ENCODE assay signal across 15 cellular contexts in the genomic region with DNA sequence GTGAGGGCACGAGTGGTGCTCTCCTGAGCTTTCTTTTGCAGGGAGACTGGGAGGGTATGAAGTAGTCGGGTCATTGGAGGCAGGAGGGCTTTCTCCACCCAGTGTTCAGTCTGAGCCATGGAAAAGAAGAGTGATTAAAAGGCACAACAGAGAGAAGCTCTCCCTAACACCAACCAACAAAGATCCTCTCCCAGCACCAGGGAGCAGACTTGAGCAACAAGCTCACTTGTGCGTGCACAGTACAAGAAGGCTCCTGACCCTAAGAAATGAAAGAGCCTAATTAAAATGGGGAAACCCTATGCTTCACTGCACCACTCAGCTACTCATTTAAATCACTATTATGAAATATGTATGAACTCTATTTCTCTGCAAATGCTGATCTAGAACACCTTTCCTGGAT.
DNase-seq lines count a peak whose midpoint lies in the region; ATAC-seq, FAIRE-seq and TF ChIP-seq lines count a peak whose summit lies in the region.
"Had no signal": no experiment of that assay in that cellular context is flagged by ENCODE, and none has a peak within 500 bp of the region (broad histone marks: within the 10 kb centered on the region; RNA-seq: fewer than 3 reads in every experiment).

No MANE protein-coding gene starts in this region.

- DNase-seq in MCF 10A (ENCODE audit: unreplicated experiment) (peak; percentile 18), mammary epithelial cell (no peak), NAMALWA (ENCODE audit: low spot score) (peak; percentile 31), K562 (ENCODE audit: extremely low read depth in 1 of 4, low spot score in 3 of 4) (peak in 1 of 4 experiments; percentile 7), retinal pigment epithelial cell (ENCODE audit: low read depth) (no peak), AML-193 (lab: John Stamatoyannopoulos, UW) (no peak), NCI-H69 (lab: John Stamatoyannopoulos, UW) (no peak), immature natural killer cell (no peak)
- DNase-seq: activated effector memory CD4-positive, alpha-beta T cell treated with anti-CD3 and anti-CD28 coated beads, Interleukin-2, amount 50 U/mL, for 16 hours; DMS79 treated with DMSO at 0.1 percent for 48 hours; KG1; left cardiac atrium; T-helper 9 cell had no signal

- FAIRE-seq in K562 (lab: Jason Lieb, UNC): no peak
- FAIRE-seq: GM12891 had no signal

- CTCF ChIA-PET in MCF 10A (lab: Yijun Ruan, JAX) (interaction anchor here (2.0 kb wide), 1 partner anchor 166 kb away, joined by 12 read pairs; no protein-coding TSS in a partner anchor), mammary epithelial cell (lab: Charles Lee; ENCODE audit: low non-redundant PET) (no interaction called here), K562 (lab: Yijun Ruan, JAX; ENCODE audit: low intra/inter-chr PET ratio) (no interaction called here)

- H3K4me1 ChIP-seq in mammary epithelial cell (ENCODE audit: insufficient read depth, low read length): no peaks in the 10 kb centered on the region
- H3K4me1 ChIP-seq in K562 (replicated peaks in 1 of 2; ENCODE audit: control insufficient read depth in 2 of 2, insufficient read depth in 2 of 2, low read length in 2 of 2): no peaks in the 10 kb centered on the region
- H3K4me1 ChIP-seq: vagina had no signal

- no peak for TF ChIP-seq POLR2A in K562 (conservative IDR thresholded peaks at IDR 0.05)

- no peaks in the 10 kb centered on the region for H3K9me3 Mint-ChIP-seq in MCF 10A (ENCODE audit: unreplicated experiment)
- peaks cover 0 to 7% (median 0%) of the 10 kb centered on the region in 6 donors for H3K9me3 Mint-ChIP-seq in immature natural killer cell

- ATAC-seq in K562: peak; percentile 80
- ATAC-seq: left cardiac atrium had no signal

- H3K9ac ChIP-seq in mammary epithelial cell (ENCODE audit: insufficient read depth, low read length): no peak overlapping the region
- no peak overlapping the region for H3K9ac ChIP-seq in K562 (ENCODE audit: insufficient read depth in 1 of 2, low read depth in 2 of 2, low read length in 2 of 2)

- intact Hi-C loops in MCF 10A (cut with micrococcal nuclease): no loop called here
- intact Hi-C loops in mammary epithelial cell (cut with micrococcal nuclease): no loop called here
- intact Hi-C loops in K562 (cut with micrococcal nuclease): no loop called here

- H3K27me3 ChIP-seq in mammary epithelial cell (ENCODE audit: insufficient read depth, low read length): peaks cover 4% of the 10 kb centered on the region
- H3K27me3 ChIP-seq in K562 (ENCODE audit: control insufficient read depth in 2 of 2, insufficient read depth in 2 of 2, low read length in 2 of 2): no peaks in the 10 kb centered on the region; a peak in 1 of 5 replicates
- H3K27me3 ChIP-seq: vagina had no signal

- TF ChIP-seq RAD21 in K562 (CRISPR knock-in tag; conservative IDR thresholded peaks at IDR 0.05 in 1 of 2, IDR thresholded peaks at IDR 0.05 in 1 of 2): peak in 1 of 2 experiments; percentile 39; a peak in 2 of 4 replicates

- in situ Hi-C loops in mammary epithelial cell (cut with MboI; ENCODE audit: low sequenced_read_pairs in 2 of 2) (no loop called here), K562 (cut with MboI) (no loop called here)

- H3K36me3 Mint-ChIP-seq in MCF 10A (ENCODE audit: insufficient read depth, unreplicated experiment) (no peaks in the 10 kb centered on the region), immature natural killer cell (no peaks in the 10 kb centered on the region)

- TF ChIP-seq EP300 in K562 (IDR thresholded peaks at IDR 0.05; ENCODE audit: low read length): no peak

- H3K27ac Mint-ChIP-seq in MCF 10A (ENCODE audit: low read depth, unreplicated experiment): no peak overlapping the region
- no peak overlapping the region for H3K27ac Mint-ChIP-seq in immature natural killer cell

- H3K4me3 ChIP-seq in mammary epithelial cell (replicated peaks in 1 of 3; ENCODE audit: insufficient read depth in 1 of 3, low read depth in 2 of 3, low read length in 3 of 3) (no peak overlapping the region), K562 (no peak overlapping the region), retinal pigment epithelial cell (ENCODE audit: low read length) (no peak overlapping the region)
- H3K4me3 ChIP-seq: vagina had no signal

- POLR2A ChIA-PET in MCF 10A (lab: Yijun Ruan, JAX) (no interaction called here), K562 (lab: Yijun Ruan, JAX) (no interaction called here)

- H3K4me3 Mint-ChIP-seq in MCF 10A (ENCODE audit: unreplicated experiment) (no peak overlapping the region), immature natural killer cell (no peak overlapping the region)

- no peaks in the 10 kb centered on the region for H3K36me3 ChIP-seq in mammary epithelial cell (ENCODE audit: insufficient read depth, low read length)
- H3K36me3 ChIP-seq in K562 (ENCODE audit: control insufficient read depth, insufficient read depth, low read length): no peaks in the 10 kb centered on the region
- H3K36me3 ChIP-seq: vagina had no signal

- dilution Hi-C loops in mammary epithelial cell (cut with HindIII; ENCODE audit: low sequenced_read_pairs): no loop called here

- H3K9me3 ChIP-seq in mammary epithelial cell (replicated peaks; ENCODE audit: insufficient read depth, low read length) (no peaks in the 10 kb centered on the region), K562 (replicated peaks; ENCODE audit: control insufficient read depth, insufficient read depth, low read depth, low read length) (no peaks in the 10 kb centered on the region)
- H3K9me3 ChIP-seq: vagina had no signal

- peaks cover 13% of the 10 kb centered on the region for H3K27me3 Mint-ChIP-seq in MCF 10A (ENCODE audit: insufficient read depth, unreplicated experiment)
- H3K27me3 Mint-ChIP-seq in immature natural killer cell (ENCODE audit: low read depth in 3 of 3): peaks cover 0 to 2% (median 1%) of the 10 kb centered on the region in 3 donors

- H3K27ac ChIP-seq in mammary epithelial cell (ENCODE audit: insufficient read depth, low read depth, low read length) (no peak overlapping the region), K562 (ENCODE audit: extremely low read depth, low read depth, low read length) (no peak overlapping the region)
- H3K27ac ChIP-seq: vagina had no signal

- WGBS in mammary epithelial cell (ENCODE audit: low coverage, missing lambda C conversion rate): 61% methylated on average over 3 of the region's 3 CpGs
- 0% methylated on average over 3 of the region's 3 CpGs for WGBS in K562 (ENCODE audit: insufficient coverage, low coverage, missing lambda C conversion rate)

- no peak overlapping the region for H3K4me2 ChIP-seq in mammary epithelial cell (ENCODE audit: insufficient read depth, low read depth, low read length)
- H3K4me2 ChIP-seq in K562 (ENCODE audit: insufficient read depth, low read length): no peak overlapping the region

- H3K79me2 ChIP-seq in mammary epithelial cell (ENCODE audit: insufficient read depth, low read length) (no peaks in the 10 kb centered on the region), K562 (ENCODE audit: control insufficient read depth, insufficient read depth, low read length) (no peaks in the 10 kb centered on the region)

- H3K4me1 Mint-ChIP-seq in MCF 10A (ENCODE audit: insufficient read depth, unreplicated experiment) (no peaks in the 10 kb centered on the region), immature natural killer cell (no peaks in the 10 kb centered on the region)

- no TSS peak for BruUV-seq in MCF 10A (replicated peaks; lab: Mats Ljungman, UMichigan)
- BruUV-seq in mammary epithelial cell (replicated peaks; lab: Mats Ljungman, UMichigan): no TSS peak
- BruUV-seq in K562 (replicated peaks; lab: Mats Ljungman, UMichigan): no TSS peak

- H3K9me1 ChIP-seq in K562 (ENCODE audit: control insufficient read depth, insufficient read depth, low read length): no peaks in the 10 kb centered on the region

- H2AFZ ChIP-seq in mammary epithelial cell (ENCODE audit: low read depth, low read length): no peak overlapping the region
- no peak overlapping the region for H2AFZ ChIP-seq in K562 (ENCODE audit: low read depth, low read length)

- TF ChIP-seq CTCF in MCF 10A (IDR thresholded peaks at IDR 0.05; ENCODE audit: unreplicated experiment) (no peak), mammary epithelial cell (conservative IDR thresholded peaks at IDR 0.05 in 1 of 2, IDR thresholded peaks at IDR 0.05 in 1 of 2; ENCODE audit: extremely low read depth in 1 of 2, insufficient read depth in 1 of 2, low read depth in 1 of 2, low read length in 2 of 2) (no peak), K562 (IDR thresholded peaks at IDR 0.05 in 2 of 3, conservative IDR thresholded peaks at IDR 0.05 in 1 of 3; ENCODE audit: insufficient read depth in 2 of 3, low read depth in 1 of 3, low read length in 3 of 3) (no peak), retinal pigment epithelial cell (conservative IDR thresholded peaks at IDR 0.05; ENCODE audit: low read depth, low read length) (peak; percentile 25)

- no peaks in the 10 kb centered on the region for H4K20me1 ChIP-seq in mammary epithelial cell (ENCODE audit: insufficient read depth, low read length)
- no peaks in the 10 kb centered on the region for H4K20me1 ChIP-seq in K562 (replicated peaks; ENCODE audit: control insufficient read depth, insufficient read depth, low read length)

TF ChIP-seq in K562, 482 proteins besides CTCF, POLR2A, EP300 and RAD21:
- TF ChIP-seq JUND (IDR thresholded peaks at IDR 0.05; ENCODE audit: borderline replicate concordance, low read depth, low read length) (no peak), JUND (tag; IDR thresholded peaks at IDR 0.05; ENCODE audit: borderline replicate concordance, low read depth, low read length) (no peak), ARNT (IDR thresholded peaks at IDR 0.05) (no peak), PHF21A (IDR thresholded peaks at IDR 0.05; ENCODE audit: borderline replicate concordance, low read depth) (no peak), MTA2 (IDR thresholded peaks at IDR 0.05; ENCODE audit: low read depth) (no peak), KAT2B (IDR thresholded peaks at IDR 0.05; ENCODE audit: low read depth, low read length) (no peak), GABPB1 (CRISPR knock-in tag; IDR thresholded peaks at IDR 0.05) (no peak)
- TF ChIP-seq, protein P1, sequence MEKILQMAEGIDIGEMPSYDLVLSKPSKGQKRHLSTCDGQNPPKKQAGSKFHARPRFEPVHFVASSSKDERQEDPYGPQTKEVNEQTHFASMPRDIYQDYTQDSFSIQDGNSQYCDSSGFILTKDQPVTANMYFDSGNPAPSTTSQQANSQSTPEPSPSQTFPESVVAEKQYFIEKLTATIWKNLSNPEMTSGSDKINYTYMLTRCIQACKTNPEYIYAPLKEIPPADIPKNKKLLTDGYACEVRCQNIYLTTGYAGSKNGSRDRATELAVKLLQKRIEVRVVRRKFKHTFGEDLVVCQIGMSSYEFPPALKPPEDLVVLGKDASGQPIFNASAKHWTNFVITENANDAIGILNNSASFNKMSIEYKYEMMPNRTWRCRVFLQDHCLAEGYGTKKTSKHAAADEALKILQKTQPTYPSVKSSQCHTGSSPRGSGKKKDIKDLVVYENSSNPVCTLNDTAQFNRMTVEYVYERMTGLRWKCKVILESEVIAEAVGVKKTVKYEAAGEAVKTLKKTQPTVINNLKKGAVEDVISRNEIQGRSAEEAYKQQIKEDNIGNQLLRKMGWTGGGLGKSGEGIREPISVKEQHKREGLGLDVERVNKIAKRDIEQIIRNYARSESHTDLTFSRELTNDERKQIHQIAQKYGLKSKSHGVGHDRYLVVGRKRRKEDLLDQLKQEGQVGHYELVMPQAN (IDR thresholded peaks at IDR 0.05; ENCODE audit: borderline replicate concordance): no peak

Comparison
In these comparisons a context has a peak if more than half of its experiments do, and no peak if none do; other contexts are left out.
1. DNase-seq: peak in MCF 10A (single experiment) and NAMALWA (single experiment); none in mammary epithelial cell (single experiment), retinal pigment epithelial cell (single experiment), AML-193 (0 of 2), NCI-H69 (single experiment) and immature natural killer cell (0 of 3).